Comparison of ENCODE assay signal across 1 cellular context in the genomic region with DNA sequence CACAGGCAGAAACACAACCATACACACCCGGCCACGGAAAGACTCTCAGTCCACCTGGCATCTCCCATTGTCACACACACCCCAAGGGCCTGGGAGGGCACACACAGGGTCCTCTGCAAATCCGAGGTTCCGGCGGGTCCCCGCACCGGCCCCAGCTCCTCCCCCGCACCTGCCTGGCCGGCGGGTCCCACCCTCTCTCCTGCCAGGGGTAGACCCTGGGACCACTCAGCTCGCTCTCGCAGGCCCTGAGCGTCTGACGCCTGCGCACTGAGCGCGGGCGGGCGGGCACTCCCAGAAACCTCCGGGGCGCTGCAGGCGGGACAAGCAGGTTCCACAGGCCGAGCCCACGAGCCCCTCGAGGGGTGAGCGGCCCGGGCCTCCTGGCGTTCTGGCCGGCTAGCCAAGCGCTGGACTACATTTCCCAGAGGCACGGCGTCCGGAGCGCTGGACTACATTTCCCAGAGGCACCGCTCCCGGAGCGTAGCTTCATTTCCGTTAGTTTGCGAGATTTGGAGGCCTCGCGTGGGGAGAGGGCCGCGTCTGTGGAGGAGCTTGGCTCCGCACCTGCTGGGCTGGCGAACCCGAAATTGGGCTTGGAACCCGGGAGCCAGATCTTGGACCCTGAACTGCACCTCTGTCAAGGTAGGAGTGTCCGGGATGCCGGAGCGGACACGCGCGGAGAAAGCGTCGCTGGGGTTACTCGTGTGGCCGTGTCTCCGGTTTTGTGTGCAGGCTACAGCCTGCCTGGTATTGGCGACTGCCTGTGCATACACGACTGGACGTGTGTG.
TF ChIP-seq lines count a peak whose summit lies in the region.

A gene (plus strand): TSS at position 505 of the 788 bp plus-strand sequence. CDS start 10,686 bp downstream, outside the sequence.

TF ChIP-seq in K562, 482 proteins besides CTCF, POLR2A, EP300 and RAD21 (continued from another document and continues in another):
- TF ChIP-seq ZC3H8 (IDR thresholded peaks at IDR 0.05) = no peak
- no peak for TF ChIP-seq TCF3 (CRISPR knock-in tag; IDR thresholded peaks at IDR 0.05)
- TF ChIP-seq NRF1 (conservative IDR thresholded peaks at IDR 0.05 in 1 of 2, IDR thresholded peaks at IDR 0.05 in 1 of 2) = peak; percentile 95
- TF ChIP-seq TSC22D4 (tag; IDR thresholded peaks at IDR 0.05) = no peak
- TF ChIP-seq, protein P1, sequence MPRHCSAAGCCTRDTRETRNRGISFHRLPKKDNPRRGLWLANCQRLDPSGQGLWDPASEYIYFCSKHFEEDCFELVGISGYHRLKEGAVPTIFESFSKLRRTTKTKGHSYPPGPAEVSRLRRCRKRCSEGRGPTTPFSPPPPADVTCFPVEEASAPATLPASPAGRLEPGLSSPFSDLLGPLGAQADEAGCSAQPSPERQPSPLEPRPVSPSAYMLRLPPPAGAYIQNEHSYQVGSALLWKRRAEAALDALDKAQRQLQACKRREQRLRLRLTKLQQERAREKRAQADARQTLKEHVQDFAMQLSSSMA (CRISPR knock-in tag; IDR thresholded peaks at IDR 0.05) = no peak
- TF ChIP-seq TAL1 (IDR thresholded peaks at IDR 0.05) = no peak
- TF ChIP-seq, protein P2, sequence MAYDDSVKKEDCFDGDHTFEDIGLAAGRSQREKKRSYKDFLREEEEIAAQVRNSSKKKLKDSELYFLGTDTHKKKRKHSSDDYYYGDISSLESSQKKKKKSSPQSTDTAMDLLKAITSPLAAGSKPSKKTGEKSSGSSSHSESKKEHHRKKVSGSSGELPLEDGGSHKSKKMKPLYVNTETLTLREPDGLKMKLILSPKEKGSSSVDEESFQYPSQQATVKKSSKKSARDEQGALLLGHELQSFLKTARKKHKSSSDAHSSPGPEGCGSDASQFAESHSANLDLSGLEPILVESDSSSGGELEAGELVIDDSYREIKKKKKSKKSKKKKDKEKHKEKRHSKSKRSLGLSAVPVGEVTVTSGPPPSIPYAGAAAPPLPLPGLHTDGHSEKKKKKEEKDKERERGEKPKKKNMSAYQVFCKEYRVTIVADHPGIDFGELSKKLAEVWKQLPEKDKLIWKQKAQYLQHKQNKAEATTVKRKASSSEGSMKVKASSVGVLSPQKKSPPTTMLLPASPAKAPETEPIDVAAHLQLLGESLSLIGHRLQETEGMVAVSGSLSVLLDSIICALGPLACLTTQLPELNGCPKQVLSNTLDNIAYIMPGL (CRISPR knock-in tag; IDR thresholded peaks at IDR 0.05) = no peak
- peak; percentile 51; the same call in 1 of the 2 replicates for TF ChIP-seq RB1 (IDR thresholded peaks at IDR 0.05; ENCODE audit: low read depth)
- no peak for TF ChIP-seq KDM5B (IDR thresholded peaks at IDR 0.05; ENCODE audit: insufficient replicate concordance, low read depth, low read length)
- TF ChIP-seq NCOR1 (IDR thresholded peaks at IDR 0.05) = no peak
- no peak for TF ChIP-seq ZNF699 (CRISPR knock-in tag; IDR thresholded peaks at IDR 0.05; ENCODE audit: insufficient replicate concordance)
- TF ChIP-seq SMARCB1 (IDR thresholded peaks at IDR 0.05; ENCODE audit: insufficient read length, low read depth) = no peak
- TF ChIP-seq, protein P3, sequence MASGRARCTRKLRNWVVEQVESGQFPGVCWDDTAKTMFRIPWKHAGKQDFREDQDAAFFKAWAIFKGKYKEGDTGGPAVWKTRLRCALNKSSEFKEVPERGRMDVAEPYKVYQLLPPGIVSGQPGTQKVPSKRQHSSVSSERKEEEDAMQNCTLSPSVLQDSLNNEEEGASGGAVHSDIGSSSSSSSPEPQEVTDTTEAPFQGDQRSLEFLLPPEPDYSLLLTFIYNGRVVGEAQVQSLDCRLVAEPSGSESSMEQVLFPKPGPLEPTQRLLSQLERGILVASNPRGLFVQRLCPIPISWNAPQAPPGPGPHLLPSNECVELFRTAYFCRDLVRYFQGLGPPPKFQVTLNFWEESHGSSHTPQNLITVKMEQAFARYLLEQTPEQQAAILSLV (tag; IDR thresholded peaks at IDR 0.05) = no peak
- no peak for TF ChIP-seq ZFP30 (CRISPR knock-in tag; IDR thresholded peaks at IDR 0.05; ENCODE audit: borderline replicate concordance)
- TF ChIP-seq NR1H2 (CRISPR knock-in tag; IDR thresholded peaks at IDR 0.05) = no peak
- TF ChIP-seq FOXK1 (CRISPR knock-in tag; IDR thresholded peaks at IDR 0.05; ENCODE audit: borderline replicate concordance) = no peak
- TF ChIP-seq, protein P4, sequence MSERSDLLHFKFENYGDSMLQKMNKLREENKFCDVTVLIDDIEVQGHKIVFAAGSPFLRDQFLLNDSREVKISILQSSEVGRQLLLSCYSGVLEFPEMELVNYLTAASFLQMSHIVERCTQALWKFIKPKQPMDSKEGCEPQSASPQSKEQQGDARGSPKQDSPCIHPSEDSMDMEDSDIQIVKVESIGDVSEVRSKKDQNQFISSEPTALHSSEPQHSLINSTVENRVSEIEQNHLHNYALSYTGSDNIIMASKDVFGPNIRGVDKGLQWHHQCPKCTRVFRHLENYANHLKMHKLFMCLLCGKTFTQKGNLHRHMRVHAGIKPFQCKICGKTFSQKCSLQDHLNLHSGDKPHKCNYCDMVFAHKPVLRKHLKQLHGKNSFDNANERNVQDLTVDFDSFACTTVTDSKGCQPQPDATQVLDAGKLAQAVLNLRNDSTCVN (CRISPR knock-in tag; IDR thresholded peaks at IDR 0.05) = no peak
- TF ChIP-seq, protein P5, sequence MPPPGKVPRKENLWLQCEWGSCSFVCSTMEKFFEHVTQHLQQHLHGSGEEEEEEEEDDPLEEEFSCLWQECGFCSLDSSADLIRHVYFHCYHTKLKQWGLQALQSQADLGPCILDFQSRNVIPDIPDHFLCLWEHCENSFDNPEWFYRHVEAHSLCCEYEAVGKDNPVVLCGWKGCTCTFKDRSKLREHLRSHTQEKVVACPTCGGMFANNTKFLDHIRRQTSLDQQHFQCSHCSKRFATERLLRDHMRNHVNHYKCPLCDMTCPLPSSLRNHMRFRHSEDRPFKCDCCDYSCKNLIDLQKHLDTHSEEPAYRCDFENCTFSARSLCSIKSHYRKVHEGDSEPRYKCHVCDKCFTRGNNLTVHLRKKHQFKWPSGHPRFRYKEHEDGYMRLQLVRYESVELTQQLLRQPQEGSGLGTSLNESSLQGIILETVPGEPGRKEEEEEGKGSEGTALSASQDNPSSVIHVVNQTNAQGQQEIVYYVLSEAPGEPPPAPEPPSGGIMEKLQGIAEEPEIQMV (tag; conservative IDR thresholded peaks at IDR 0.05; ENCODE audit: low read depth) = no peak
- TF ChIP-seq, protein P6, sequence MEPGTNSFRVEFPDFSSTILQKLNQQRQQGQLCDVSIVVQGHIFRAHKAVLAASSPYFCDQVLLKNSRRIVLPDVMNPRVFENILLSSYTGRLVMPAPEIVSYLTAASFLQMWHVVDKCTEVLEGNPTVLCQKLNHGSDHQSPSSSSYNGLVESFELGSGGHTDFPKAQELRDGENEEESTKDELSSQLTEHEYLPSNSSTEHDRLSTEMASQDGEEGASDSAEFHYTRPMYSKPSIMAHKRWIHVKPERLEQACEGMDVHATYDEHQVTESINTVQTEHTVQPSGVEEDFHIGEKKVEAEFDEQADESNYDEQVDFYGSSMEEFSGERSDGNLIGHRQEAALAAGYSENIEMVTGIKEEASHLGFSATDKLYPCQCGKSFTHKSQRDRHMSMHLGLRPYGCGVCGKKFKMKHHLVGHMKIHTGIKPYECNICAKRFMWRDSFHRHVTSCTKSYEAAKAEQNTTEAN (CRISPR knock-in tag; IDR thresholded peaks at IDR 0.05) = no peak
- TF ChIP-seq, protein P7, sequence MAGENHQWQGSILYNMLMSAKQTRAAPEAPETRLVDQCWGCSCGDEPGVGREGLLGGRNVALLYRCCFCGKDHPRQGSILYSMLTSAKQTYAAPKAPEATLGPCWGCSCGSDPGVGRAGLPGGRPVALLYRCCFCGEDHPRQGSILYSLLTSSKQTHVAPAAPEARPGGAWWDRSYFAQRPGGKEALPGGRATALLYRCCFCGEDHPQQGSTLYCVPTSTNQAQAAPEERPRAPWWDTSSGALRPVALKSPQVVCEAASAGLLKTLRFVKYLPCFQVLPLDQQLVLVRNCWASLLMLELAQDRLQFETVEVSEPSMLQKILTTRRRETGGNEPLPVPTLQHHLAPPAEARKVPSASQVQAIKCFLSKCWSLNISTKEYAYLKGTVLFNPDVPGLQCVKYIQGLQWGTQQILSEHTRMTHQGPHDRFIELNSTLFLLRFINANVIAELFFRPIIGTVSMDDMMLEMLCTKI (IDR thresholded peaks at IDR 0.05; ENCODE audit: partially characterized antibody) = no peak
- TF ChIP-seq, protein P8, sequence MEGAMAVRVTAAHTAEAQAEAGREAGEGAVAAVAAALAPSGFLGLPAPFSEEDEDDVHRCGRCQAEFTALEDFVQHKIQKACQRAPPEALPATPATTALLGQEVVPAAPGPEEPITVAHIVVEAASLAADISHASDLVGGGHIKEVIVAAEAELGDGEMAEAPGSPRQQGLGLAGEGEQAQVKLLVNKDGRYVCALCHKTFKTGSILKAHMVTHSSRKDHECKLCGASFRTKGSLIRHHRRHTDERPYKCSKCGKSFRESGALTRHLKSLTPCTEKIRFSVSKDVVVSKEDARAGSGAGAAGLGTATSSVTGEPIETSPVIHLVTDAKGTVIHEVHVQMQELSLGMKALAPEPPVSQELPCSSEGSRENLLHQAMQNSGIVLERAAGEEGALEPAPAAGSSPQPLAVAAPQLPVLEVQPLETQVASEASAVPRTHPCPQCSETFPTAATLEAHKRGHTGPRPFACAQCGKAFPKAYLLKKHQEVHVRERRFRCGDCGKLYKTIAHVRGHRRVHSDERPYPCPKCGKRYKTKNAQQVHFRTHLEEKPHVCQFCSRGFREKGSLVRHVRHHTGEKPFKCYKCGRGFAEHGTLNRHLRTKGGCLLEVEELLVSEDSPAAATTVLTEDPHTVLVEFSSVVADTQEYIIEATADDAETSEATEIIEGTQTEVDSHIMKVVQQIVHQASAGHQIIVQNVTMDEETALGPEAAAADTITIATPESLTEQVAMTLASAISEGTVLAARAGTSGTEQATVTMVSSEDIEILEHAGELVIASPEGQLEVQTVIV (CRISPR knock-in tag; IDR thresholded peaks at IDR 0.05; ENCODE audit: borderline replicate concordance) = no peak
- TF ChIP-seq TAF7 (tag; IDR thresholded peaks at IDR 0.05) = no peak
- no peak for TF ChIP-seq BACH1 (tag; IDR thresholded peaks at IDR 0.05)
- no peak for TF ChIP-seq SREBF2 (CRISPR knock-in tag; IDR thresholded peaks at IDR 0.05)
- TF ChIP-seq NFIC (IDR thresholded peaks at IDR 0.05) = no peak
- no peak for TF ChIP-seq MTA2 (IDR thresholded peaks at IDR 0.05; ENCODE audit: low read depth)
- no peak for TF ChIP-seq RBM15 (IDR thresholded peaks at IDR 0.05; ENCODE audit: insufficient read depth, low read length)
- TF ChIP-seq ZNF140 (CRISPR knock-in tag; IDR thresholded peaks at IDR 0.05) = no peak
- TF ChIP-seq SMARCA4 (IDR thresholded peaks at IDR 0.05) = no peak
- no peak for TF ChIP-seq FOXP1 (CRISPR knock-in tag; IDR thresholded peaks at IDR 0.05)
- TF ChIP-seq, protein P9, sequence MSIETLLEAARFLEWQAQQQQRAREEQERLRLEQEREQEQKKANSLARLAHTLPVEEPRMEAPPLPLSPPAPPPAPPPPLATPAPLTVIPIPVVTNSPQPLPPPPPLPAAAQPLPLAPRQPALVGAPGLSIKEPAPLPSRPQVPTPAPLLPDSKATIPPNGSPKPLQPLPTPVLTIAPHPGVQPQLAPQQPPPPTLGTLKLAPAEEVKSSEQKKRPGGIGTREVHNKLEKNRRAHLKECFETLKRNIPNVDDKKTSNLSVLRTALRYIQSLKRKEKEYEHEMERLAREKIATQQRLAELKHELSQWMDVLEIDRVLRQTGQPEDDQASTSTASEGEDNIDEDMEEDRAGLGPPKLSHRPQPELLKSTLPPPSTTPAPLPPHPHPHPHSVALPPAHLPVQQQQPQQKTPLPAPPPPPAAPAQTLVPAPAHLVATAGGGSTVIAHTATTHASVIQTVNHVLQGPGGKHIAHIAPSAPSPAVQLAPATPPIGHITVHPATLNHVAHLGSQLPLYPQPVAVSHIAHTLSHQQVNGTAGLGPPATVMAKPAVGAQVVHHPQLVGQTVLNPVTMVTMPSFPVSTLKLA (conservative IDR thresholded peaks at IDR 0.05) = peak; percentile 56 to 68
- no peak for TF ChIP-seq BRF1 (IDR thresholded peaks at IDR 0.05; ENCODE audit: borderline replicate concordance, extremely low read depth, insufficient read length)
- no peak for TF ChIP-seq FIP1L1 (IDR thresholded peaks at IDR 0.05; ENCODE audit: low read depth, low read length, poor library complexity, severe bottlenecking)
- TF ChIP-seq ZNF175 (CRISPR knock-in tag; IDR thresholded peaks at IDR 0.05; ENCODE audit: low read depth) = no peak
- TF ChIP-seq, protein P10, sequence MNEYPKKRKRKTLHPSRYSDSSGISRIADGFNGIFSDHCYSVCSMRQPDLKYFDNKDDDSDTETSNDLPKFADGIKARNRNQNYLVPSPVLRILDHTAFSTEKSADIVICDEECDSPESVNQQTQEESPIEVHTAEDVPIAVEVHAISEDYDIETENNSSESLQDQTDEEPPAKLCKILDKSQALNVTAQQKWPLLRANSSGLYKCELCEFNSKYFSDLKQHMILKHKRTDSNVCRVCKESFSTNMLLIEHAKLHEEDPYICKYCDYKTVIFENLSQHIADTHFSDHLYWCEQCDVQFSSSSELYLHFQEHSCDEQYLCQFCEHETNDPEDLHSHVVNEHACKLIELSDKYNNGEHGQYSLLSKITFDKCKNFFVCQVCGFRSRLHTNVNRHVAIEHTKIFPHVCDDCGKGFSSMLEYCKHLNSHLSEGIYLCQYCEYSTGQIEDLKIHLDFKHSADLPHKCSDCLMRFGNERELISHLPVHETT (CRISPR knock-in tag; conservative IDR thresholded peaks at IDR 0.05 in 1 of 2, IDR thresholded peaks at IDR 0.05 in 1 of 2) = no peak
- no peak for TF ChIP-seq STAG1 (CRISPR knock-in tag; IDR thresholded peaks at IDR 0.05; ENCODE audit: borderline replicate concordance)
- TF ChIP-seq HDAC3 (IDR thresholded peaks at IDR 0.05; ENCODE audit: borderline replicate concordance, partially characterized antibody) = no peak
- TF ChIP-seq ZNF316 (IDR thresholded peaks at IDR 0.05) = no peak
- TF ChIP-seq SLC30A9 (CRISPR knock-in tag; IDR thresholded peaks at IDR 0.05) = no peak
- no peak for TF ChIP-seq MED1 (CRISPR knock-in tag; IDR thresholded peaks at IDR 0.05; ENCODE audit: borderline replicate concordance)
- no peak for TF ChIP-seq TEAD4 (IDR thresholded peaks at IDR 0.05; ENCODE audit: low read length)
- no peak for TF ChIP-seq TEAD4 (CRISPR knock-in tag; IDR thresholded peaks at IDR 0.05; ENCODE audit: borderline replicate concordance)
- TF ChIP-seq HDAC6 (IDR thresholded peaks at IDR 0.05; ENCODE audit: low read depth, low read length) = no peak
- no peak for TF ChIP-seq CCAR2 (IDR thresholded peaks at IDR 0.05; ENCODE audit: low read depth, low read length)
- TF ChIP-seq NUFIP1 (IDR thresholded peaks at IDR 0.05; ENCODE audit: partially characterized antibody) = no peak
- no peak for TF ChIP-seq SMAD2 (IDR thresholded peaks at IDR 0.05; ENCODE audit: low read depth, low read length)
